Comparison of ENCODE assay signal across 8 cellular contexts in genomic region chr17:61927211-61928100, GRCh38. TPM values are rescaled to one million over a fixed set of nuclear protein-coding genes. Genes with fewer than 3 reads are reported as not detected.
DNase-seq lines count a peak whose midpoint lies in the region; ATAC-seq lines count a peak whose summit lies in the region.

A gene with protein sequence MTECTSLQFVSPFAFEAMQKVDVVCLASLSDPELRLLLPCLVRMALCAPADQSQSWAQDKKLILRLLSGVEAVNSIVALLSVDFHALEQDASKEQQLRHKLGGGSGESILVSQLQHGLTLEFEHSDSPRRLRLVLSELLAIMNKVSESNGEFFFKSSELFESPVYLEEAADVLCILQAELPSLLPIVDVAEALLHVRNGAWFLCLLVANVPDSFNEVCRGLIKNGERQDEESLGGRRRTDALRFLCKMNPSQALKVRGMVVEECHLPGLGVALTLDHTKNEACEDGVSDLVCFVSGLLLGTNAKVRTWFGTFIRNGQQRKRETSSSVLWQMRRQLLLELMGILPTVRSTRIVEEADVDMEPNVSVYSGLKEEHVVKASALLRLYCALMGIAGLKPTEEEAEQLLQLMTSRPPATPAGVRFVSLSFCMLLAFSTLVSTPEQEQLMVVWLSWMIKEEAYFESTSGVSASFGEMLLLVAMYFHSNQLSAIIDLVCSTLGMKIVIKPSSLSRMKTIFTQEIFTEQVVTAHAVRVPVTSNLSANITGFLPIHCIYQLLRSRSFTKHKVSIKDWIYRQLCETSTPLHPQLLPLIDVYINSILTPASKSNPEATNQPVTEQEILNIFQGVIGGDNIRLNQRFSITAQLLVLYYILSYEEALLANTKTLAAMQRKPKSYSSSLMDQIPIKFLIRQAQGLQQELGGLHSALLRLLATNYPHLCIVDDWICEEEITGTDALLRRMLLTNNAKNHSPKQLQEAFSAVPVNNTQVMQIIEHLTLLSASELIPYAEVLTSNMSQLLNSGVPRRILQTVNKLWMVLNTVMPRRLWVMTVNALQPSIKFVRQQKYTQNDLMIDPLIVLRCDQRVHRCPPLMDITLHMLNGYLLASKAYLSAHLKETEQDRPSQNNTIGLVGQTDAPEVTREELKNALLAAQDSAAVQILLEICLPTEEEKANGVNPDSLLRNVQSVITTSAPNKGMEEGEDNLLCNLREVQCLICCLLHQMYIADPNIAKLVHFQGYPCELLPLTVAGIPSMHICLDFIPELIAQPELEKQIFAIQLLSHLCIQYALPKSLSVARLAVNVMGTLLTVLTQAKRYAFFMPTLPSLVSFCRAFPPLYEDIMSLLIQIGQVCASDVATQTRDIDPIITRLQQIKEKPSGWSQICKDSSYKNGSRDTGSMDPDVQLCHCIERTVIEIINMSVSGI (minus strand): TSS chr17:61927982. CDS start chr17:61926644, 1,338 bp downstream.

- DNase-seq in AG08395 (ENCODE audit: low spot score) (peak; percentile 98), NCI-H460 (ENCODE audit: extremely low read depth, low read depth) (peak; percentile 93), cerebellum (ENCODE audit: low spot score) (peak; percentile 92), kidney glomerular epithelial cell (lab: John Stamatoyannopoulos, UW) (peak; percentile 79)
- DNase-seq in activated CD4-positive, CD25-positive, alpha-beta regulatory T cell treated with anti-CD3 and anti-CD28 coated beads, Interleukin-2, amount 50 U/mL, for 72 hours: peak; percentile 95
- peak; percentile 90 to 92 for DNase-seq in stimulated activated CD4-positive, alpha-beta T cell treated with anti-CD3 and anti-CD28 coated beads, Interleukin-15, amount 100 ng/mL, for 48 hours (ENCODE audit: low read depth in 2 of 2)

- peak; percentile 75 for ATAC-seq in GM19043 (IDR thresholded peaks at IDR 0.05; ENCODE audit: low read depth, unreplicated experiment)
- ATAC-seq in HG03378 (IDR thresholded peaks at IDR 0.05; ENCODE audit: unreplicated experiment): peak; percentile 77

RNA-seq across cellular contexts. Expression of the gene that starts here (rescaled TPM):
- 24.2 and 29.7 TPM in 2 replicates for total RNA-seq in NCI-H460 (2014; rRNA removed; shearing (Covaris generic))
- polyA plus RNA-seq in NCI-H460 (2014; cell fraction: nucleus; rRNA removed): 20.3 and 29.5 TPM in 2 replicates
- 41.9 TPM for total RNA-seq in cerebellum

Comparison
In these comparisons a context has a peak if more than half of its experiments do, and no peak if none do; other contexts are left out.
1. Peak in every context shown above with its lines: DNase-seq and ATAC-seq.